In the genomic region with DNA sequence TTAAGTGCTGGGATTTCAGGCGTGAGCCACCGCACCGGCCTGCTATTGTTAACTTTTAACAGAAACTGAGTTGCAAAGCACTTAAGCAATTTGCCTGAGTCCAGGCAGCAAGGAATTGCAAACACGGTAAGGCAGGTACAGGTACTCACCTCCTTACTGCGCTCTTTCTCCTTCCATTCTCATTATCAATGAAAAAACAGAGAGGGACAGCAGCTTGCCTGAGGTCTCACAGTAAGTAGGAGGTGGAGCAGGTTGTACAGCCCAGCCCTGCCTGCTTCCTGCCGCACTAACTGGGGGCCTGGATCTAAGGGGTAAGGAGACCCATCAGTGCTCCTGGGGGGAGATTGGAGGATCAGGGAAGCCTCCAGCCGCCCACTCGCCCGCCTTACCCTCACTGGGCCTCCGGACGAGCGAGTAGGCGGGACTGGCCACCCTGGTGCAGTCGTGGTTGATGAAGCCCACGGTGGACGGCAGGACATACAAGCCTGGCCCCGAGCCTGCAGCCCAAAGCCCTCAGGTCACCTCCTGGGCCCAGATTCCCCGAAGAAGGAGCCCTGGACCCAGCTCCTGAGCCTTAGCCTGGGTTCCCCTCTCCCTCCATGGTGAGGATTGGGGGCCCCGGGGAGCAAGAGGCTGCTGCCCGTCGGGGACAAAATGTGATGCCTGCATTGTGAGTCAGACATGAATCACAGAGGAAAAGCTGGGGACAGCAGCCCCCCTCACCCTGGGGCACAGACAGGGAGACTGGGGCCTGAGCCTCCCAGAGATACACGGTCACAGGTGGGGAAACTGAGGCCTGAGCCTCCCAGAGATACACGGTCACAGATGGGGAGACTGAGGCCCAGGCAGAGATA, we compare ENCODE assay signal across 19 cellular contexts. TPM values are rescaled to one million over a fixed set of nuclear protein-coding genes. Genes with fewer than 3 reads are reported as not detected.
DNase-seq lines count a peak whose midpoint lies in the region; ATAC-seq and TF ChIP-seq lines count a peak whose summit lies in the region.
"Had no signal": no experiment of that assay in that cellular context is flagged by ENCODE, and none has a peak within 500 bp of the region (broad histone marks: within the 10 kb centered on the region; RNA-seq: fewer than 3 reads in every experiment).

No MANE protein-coding gene starts in this region.

- RAD21 ChIA-PET in HCT116 (lab: Charles Lee; ENCODE audit: low non-redundant PET in 1 of 2, low total read pairs in 2 of 2, uncharacterized antibody in 2 of 2, unreplicated experiment in 2 of 2), result no interaction called here

- peak overlapping the region in 1 of 2 experiments; percentile 34 for H3K23ac ChIP-seq in mesenchymal stem cell (ENCODE audit: low read length in 2 of 2)

- H3K9me3 ChIP-seq in HCT116 (ENCODE audit: control insufficient read depth in 1 of 2, insufficient read depth in 1 of 2, low read depth in 1 of 2, low read length in 2 of 2) (no peaks in the 10 kb centered on the region), Panc1 (ENCODE audit: control insufficient read depth, insufficient read depth, low read depth, low read length) (no peaks in the 10 kb centered on the region), mesenchymal stem cell (ENCODE audit: control insufficient read depth, low read length) (no peaks in the 10 kb centered on the region)

- H2AK5ac ChIP-seq in mesenchymal stem cell (ENCODE audit: low read length, severe bottlenecking), result no peak overlapping the region

- H4K91ac ChIP-seq in mesenchymal stem cell (ENCODE audit: low read length), result no peak overlapping the region

- CTCF ChIA-PET in HCT116 (lab: Charles Lee) (interaction anchor here (1.5 kb wide), 1 partner anchor 10 kb away, joined by 3 read pairs; no protein-coding TSS in a partner anchor), Panc1 (lab: Charles Lee) (no interaction called here)

- no peak overlapping the region for H2BK15ac ChIP-seq in mesenchymal stem cell (ENCODE audit: low read depth, poor library complexity, severe bottlenecking)

- H3K14ac ChIP-seq in mesenchymal stem cell (ENCODE audit: low read length in 2 of 2), result no peak overlapping the region

- H2AFZ ChIP-seq in HCT116 (ENCODE audit: low read depth, low read length, poor library complexity, severe bottlenecking) (no peak overlapping the region), mesenchymal stem cell (ENCODE audit: low read depth, low read length) (no peak overlapping the region)

- peak overlapping the region; percentile 22 for H2BK120ac ChIP-seq in mesenchymal stem cell (ENCODE audit: low read depth, low read length)

- DNase-seq in ACHN, result peak; percentile 8
- no peak for DNase-seq in HCT116 (ENCODE audit: low read depth, low spot score)
- DNase-seq in Panc1 (ENCODE audit: low read depth, low spot score), result no peak
- DNase-seq in mesenchymal stem cell, result no peak
- DNase-seq in stimulated activated CD4-positive, alpha-beta T cell treated with anti-CD3 and anti-CD28 coated beads, Interleukin-2, amount 100 ng/mL, for 24 hours, result no peak
- no peak for DNase-seq in anterior cingulate cortex (lab: John Stamatoyannopoulos, UW)
- DNase-seq in SW480 (ENCODE audit: low spot score), result no peak
- DNase-seq: Calu3; CD4-positive, alpha-beta T cell; DND-41; H9; NCI-H1092 treated with DMSO at 0.1 percent for 48 hours; NCI-H1694 treated with DMSO at 0.1 percent for 48 hours; NCI-H510A; NCI-H82; RPMI8226 had no signal

- TF ChIP-seq POLR2A in HCT116 (IDR thresholded peaks at IDR 0.05; ENCODE audit: borderline replicate concordance, extremely low read depth, insufficient read depth, insufficient read length), result no peak

- peaks cover 0 to 5% of the 10 kb centered on the region in 2 experiments; a peak in 1 of 4 replicates for H3K4me1 ChIP-seq in HCT116 (ENCODE audit: control insufficient read depth in 1 of 2, insufficient read depth in 2 of 2, low read length in 2 of 2)
- no peaks in the 10 kb centered on the region for H3K4me1 ChIP-seq in Panc1 (ENCODE audit: control insufficient read depth, insufficient read depth, low read length)
- peaks cover 6% of the 10 kb centered on the region for H3K4me1 ChIP-seq in mesenchymal stem cell (ENCODE audit: control insufficient read depth, insufficient read depth, low read depth, low read length)

- 68% methylated on average over 22 of the region's 23 CpGs for WGBS in mesenchymal stem cell

- no peak overlapping the region for H3K4me2 ChIP-seq in HCT116 (ENCODE audit: low read length)
- no peak overlapping the region for H3K4me2 ChIP-seq in mesenchymal stem cell (ENCODE audit: low read length, poor library complexity, severe bottlenecking)

- H3K27me3 ChIP-seq in HCT116 (ENCODE audit: insufficient read depth, low read length), result no peaks in the 10 kb centered on the region
- no peaks in the 10 kb centered on the region for H3K27me3 ChIP-seq in Panc1 (ENCODE audit: control insufficient read depth, insufficient read depth, low read length)
- peaks cover 0 to 13% of the 10 kb centered on the region in 2 experiments for H3K27me3 ChIP-seq in mesenchymal stem cell (ENCODE audit: control insufficient read depth in 1 of 2, insufficient read depth in 1 of 2, low read length in 2 of 2)

- no peak overlapping the region for H3K4ac ChIP-seq in mesenchymal stem cell (ENCODE audit: low read depth in 1 of 2, low read length in 2 of 2)

- peak; percentile 42; the same call in 1 of the 2 replicates for ATAC-seq in HCT116
- ATAC-seq in Panc1, result peak; percentile 59
- ATAC-seq in GM19455 (IDR thresholded peaks at IDR 0.05; ENCODE audit: unreplicated experiment), result no peak

- no peak overlapping the region for H3K27ac ChIP-seq in HCT116 (ENCODE audit: low read depth, low read length)
- H3K27ac ChIP-seq in Panc1 (ENCODE audit: low read length), result no peak overlapping the region
- H3K27ac ChIP-seq in mesenchymal stem cell (ENCODE audit: low read length, poor library complexity, severe bottlenecking), result no peak overlapping the region

- no peak for TF ChIP-seq RAD21 in HCT116 (IDR thresholded peaks at IDR 0.05; ENCODE audit: low read depth)

- H2BK5ac ChIP-seq in mesenchymal stem cell (ENCODE audit: low read depth, low read length, poor library complexity, severe bottlenecking), result no peak overlapping the region

- no peaks in the 10 kb centered on the region for H3K9me2 ChIP-seq in HCT116 (ENCODE audit: insufficient read depth)

- intact Hi-C loops in HCT116 (cut with micrococcal nuclease) (no loop called here), Panc1 (cut with micrococcal nuclease; ENCODE audit: unreplicated experiment) (no loop called here)

- H3K9ac ChIP-seq in HCT116 (ENCODE audit: low read length) (no peak overlapping the region), mesenchymal stem cell (ENCODE audit: low read length) (no peak overlapping the region)

- H3K4me3 ChIP-seq in HCT116 (replicated peaks in 1 of 2; ENCODE audit: low read depth in 1 of 2, low read length in 2 of 2) (no peak overlapping the region), Panc1 (ENCODE audit: low read depth in 2 of 2, low read length in 2 of 2) (no peak overlapping the region), mesenchymal stem cell (ENCODE audit: insufficient read depth in 1 of 2, low read depth in 1 of 2, low read length in 2 of 2) (no peak overlapping the region)

- H4K20me1 ChIP-seq in HCT116 (ENCODE audit: insufficient read depth), result no peaks in the 10 kb centered on the region

- H3K36me3 ChIP-seq in HCT116 (ENCODE audit: control insufficient read depth in 1 of 2, insufficient read depth in 2 of 2, low read length in 2 of 2) (no peaks in the 10 kb centered on the region), Panc1 (ENCODE audit: control insufficient read depth, insufficient read depth, low read length) (no peaks in the 10 kb centered on the region), mesenchymal stem cell (ENCODE audit: control insufficient read depth in 1 of 2, insufficient read depth in 2 of 2, low read depth in 1 of 2, low read length in 2 of 2) (no peaks in the 10 kb centered on the region)

- no peaks in the 10 kb centered on the region for H3K79me2 ChIP-seq in HCT116 (ENCODE audit: insufficient read depth, low read length)

- BruUV-seq in HCT116 (replicated peaks; lab: Mats Ljungman, UMichigan) (no TSS peak), Panc1 (replicated peaks; lab: Mats Ljungman, UMichigan) (no TSS peak)

- in situ Hi-C loops in ACHN (cut with HindIII; ENCODE audit: low pct_ligation_motif_present, low pct_unique_long_range_greater_than_20kb, low sequenced_read_pairs) (no loop called here), Panc1 (cut with HindIII; ENCODE audit: low pct_unique_long_range_greater_than_20kb, low sequenced_read_pairs) (no loop called here)

- POLR2A ChIA-PET in HCT116 (lab: Charles Lee), result no interaction called here
- POLR2A ChIA-PET in Panc1 (lab: Charles Lee), result no interaction called here

- no peak for TF ChIP-seq CTCF in HCT116 (IDR thresholded peaks at IDR 0.05 in 2 of 3, conservative IDR thresholded peaks at IDR 0.05 in 1 of 3; ENCODE audit: borderline replicate concordance in 1 of 3, insufficient read depth in 1 of 3, low read depth in 2 of 3, low read length in 2 of 3)
- TF ChIP-seq CTCF in Panc1 (IDR thresholded peaks at IDR 0.05), result no peak

- no peaks in the 10 kb centered on the region for H3K79me1 ChIP-seq in mesenchymal stem cell (replicated peaks; ENCODE audit: low read length, poor library complexity, severe bottlenecking)

- no peak overlapping the region for H3K18ac ChIP-seq in mesenchymal stem cell (ENCODE audit: low read depth in 1 of 2, low read length in 2 of 2)

- peak overlapping the region; percentile 39 for H4K8ac ChIP-seq in mesenchymal stem cell (ENCODE audit: low read length)

- H2BK12ac ChIP-seq in mesenchymal stem cell (ENCODE audit: low read length in 2 of 2), result no peak overlapping the region

TF ChIP-seq in HCT116, 20 proteins besides CTCF, POLR2A, EP300 and RAD21 (continues in another document):
- no peak for TF ChIP-seq SRF (IDR thresholded peaks at IDR 0.05; ENCODE audit: low read depth)

RNA-seq across cellular contexts. Expression of a gene that starts 11.4 kb away (rescaled TPM):
- total RNA-seq in HCT116 (2021; ENCODE audit: unreplicated experiment) (2.5 TPM), Panc1 (2021; ENCODE audit: unreplicated experiment) (6.7 TPM)
- 4.0 and 4.5 TPM in 2 replicates for polyA plus RNA-seq in HCT116 (2012)
- polyA plus RNA-seq in Panc1 (2012; ENCODE audit: insufficient read length), result 26.8 TPM
- 23.8 TPM for polyA plus RNA-seq in mesenchymal stem cell (2013, experiment 1 of 2)
- 24.7 TPM for polyA plus RNA-seq in mesenchymal stem cell (2013, experiment 2 of 2)
- total RNA-seq: B cell, HT-29 had no signal

RNA-seq across cellular contexts. Expression of a gene that starts 24.1 kb away (rescaled TPM):
- 0.57 TPM for total RNA-seq in HCT116 (2021; ENCODE audit: unreplicated experiment)
- 0.16 and 0.31 TPM in 2 replicates for polyA plus RNA-seq in HCT116 (2012)
- total RNA-seq in Panc1 (2021; ENCODE audit: unreplicated experiment), result 0.54 TPM
- 3.6 TPM for polyA plus RNA-seq in Panc1 (2012; ENCODE audit: insufficient read length)
- polyA plus RNA-seq in mesenchymal stem cell (2013, experiment 1 of 2), result 0.29 TPM
- polyA plus RNA-seq in mesenchymal stem cell (2013, experiment 2 of 2), result 0.23 TPM

RNA-seq across cellular contexts. Expression of a gene that starts 35.1 kb away (rescaled TPM):
- total RNA-seq in HCT116 (2021; ENCODE audit: unreplicated experiment) (19.1 TPM), Panc1 (2021; ENCODE audit: unreplicated experiment) (17.6 TPM)
- polyA plus RNA-seq in HCT116 (2012), result 8.6 and 8.8 TPM in 2 replicates
- polyA plus RNA-seq in Panc1 (2012; ENCODE audit: insufficient read length), result 19.7 TPM
- 10.3 TPM for polyA plus RNA-seq in mesenchymal stem cell (2013, experiment 1 of 2)
- 9.3 TPM for polyA plus RNA-seq in mesenchymal stem cell (2013, experiment 2 of 2)

RNA-seq across cellular contexts. Expression of a gene that starts 59.3 kb away (rescaled TPM):
- total RNA-seq in HCT116 (2021; ENCODE audit: unreplicated experiment) (87.4 TPM), Panc1 (2021; ENCODE audit: unreplicated experiment) (80.5 TPM)
- 89.3 and 95.6 TPM in 2 replicates for polyA plus RNA-seq in HCT116 (2012)
- 116 TPM for polyA plus RNA-seq in Panc1 (2012; ENCODE audit: insufficient read length)
- polyA plus RNA-seq in mesenchymal stem cell (2013, experiment 1 of 2), result 82.8 TPM
- 82.0 TPM for polyA plus RNA-seq in mesenchymal stem cell (2013, experiment 2 of 2)
